Comparison of ENCODE assay signal across 2 cellular contexts in the genomic region with DNA sequence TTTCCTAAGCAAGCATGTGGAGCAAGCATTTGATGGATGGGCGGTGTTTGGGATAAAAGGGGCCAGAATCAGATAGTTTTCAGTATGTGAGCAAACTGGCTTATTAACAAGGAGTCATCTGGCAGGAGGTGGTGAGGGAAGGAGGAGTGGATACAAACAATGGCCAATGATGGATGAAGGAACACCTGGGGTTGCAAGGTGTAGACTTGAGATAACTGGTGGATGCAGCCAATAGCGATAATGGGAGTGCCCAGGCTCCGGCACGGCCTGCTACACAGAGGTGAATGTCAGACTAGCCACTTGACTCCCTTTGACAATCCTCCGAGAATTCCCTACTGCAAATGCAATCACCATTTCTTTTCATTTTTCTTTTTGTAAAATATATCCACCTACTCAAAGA.
TF ChIP-seq lines count a peak whose summit lies in the region.

No MANE protein-coding gene starts in this region.

TF ChIP-seq in SK-N-SH, 30 proteins besides CTCF, POLR2A, EP300 and RAD21 (continued from another document):
- TF ChIP-seq POLR2AphosphoS5 (IDR thresholded peaks at IDR 0.05; ENCODE audit: low read depth, low read length), result no peak
- TF ChIP-seq, protein P1, sequence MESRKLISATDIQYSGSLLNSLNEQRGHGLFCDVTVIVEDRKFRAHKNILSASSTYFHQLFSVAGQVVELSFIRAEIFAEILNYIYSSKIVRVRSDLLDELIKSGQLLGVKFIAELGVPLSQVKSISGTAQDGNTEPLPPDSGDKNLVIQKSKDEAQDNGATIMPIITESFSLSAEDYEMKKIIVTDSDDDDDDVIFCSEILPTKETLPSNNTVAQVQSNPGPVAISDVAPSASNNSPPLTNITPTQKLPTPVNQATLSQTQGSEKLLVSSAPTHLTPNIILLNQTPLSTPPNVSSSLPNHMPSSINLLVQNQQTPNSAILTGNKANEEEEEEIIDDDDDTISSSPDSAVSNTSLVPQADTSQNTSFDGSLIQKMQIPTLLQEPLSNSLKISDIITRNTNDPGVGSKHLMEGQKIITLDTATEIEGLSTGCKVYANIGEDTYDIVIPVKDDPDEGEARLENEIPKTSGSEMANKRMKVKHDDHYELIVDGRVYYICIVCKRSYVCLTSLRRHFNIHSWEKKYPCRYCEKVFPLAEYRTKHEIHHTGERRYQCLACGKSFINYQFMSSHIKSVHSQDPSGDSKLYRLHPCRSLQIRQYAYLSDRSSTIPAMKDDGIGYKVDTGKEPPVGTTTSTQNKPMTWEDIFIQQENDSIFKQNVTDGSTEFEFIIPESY (IDR thresholded peaks at IDR 0.05; ENCODE audit: borderline replicate concordance, low read depth), result no peak
- no peak; the same call in 1 of the 2 replicates for TF ChIP-seq TCF12 (IDR thresholded peaks at IDR 0.05)
- TF ChIP-seq, protein P2, sequence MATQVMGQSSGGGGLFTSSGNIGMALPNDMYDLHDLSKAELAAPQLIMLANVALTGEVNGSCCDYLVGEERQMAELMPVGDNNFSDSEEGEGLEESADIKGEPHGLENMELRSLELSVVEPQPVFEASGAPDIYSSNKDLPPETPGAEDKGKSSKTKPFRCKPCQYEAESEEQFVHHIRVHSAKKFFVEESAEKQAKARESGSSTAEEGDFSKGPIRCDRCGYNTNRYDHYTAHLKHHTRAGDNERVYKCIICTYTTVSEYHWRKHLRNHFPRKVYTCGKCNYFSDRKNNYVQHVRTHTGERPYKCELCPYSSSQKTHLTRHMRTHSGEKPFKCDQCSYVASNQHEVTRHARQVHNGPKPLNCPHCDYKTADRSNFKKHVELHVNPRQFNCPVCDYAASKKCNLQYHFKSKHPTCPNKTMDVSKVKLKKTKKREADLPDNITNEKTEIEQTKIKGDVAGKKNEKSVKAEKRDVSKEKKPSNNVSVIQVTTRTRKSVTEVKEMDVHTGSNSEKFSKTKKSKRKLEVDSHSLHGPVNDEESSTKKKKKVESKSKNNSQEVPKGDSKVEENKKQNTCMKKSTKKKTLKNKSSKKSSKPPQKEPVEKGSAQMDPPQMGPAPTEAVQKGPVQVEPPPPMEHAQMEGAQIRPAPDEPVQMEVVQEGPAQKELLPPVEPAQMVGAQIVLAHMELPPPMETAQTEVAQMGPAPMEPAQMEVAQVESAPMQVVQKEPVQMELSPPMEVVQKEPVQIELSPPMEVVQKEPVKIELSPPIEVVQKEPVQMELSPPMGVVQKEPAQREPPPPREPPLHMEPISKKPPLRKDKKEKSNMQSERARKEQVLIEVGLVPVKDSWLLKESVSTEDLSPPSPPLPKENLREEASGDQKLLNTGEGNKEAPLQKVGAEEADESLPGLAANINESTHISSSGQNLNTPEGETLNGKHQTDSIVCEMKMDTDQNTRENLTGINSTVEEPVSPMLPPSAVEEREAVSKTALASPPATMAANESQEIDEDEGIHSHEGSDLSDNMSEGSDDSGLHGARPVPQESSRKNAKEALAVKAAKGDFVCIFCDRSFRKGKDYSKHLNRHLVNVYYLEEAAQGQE (IDR thresholded peaks at IDR 0.05; ENCODE audit: low read depth, low read length), result no peak
- no peak for TF ChIP-seq SIN3A (IDR thresholded peaks at IDR 0.05; ENCODE audit: borderline replicate concordance, low read depth, low read length)
- no peak for TF ChIP-seq RFX5 (IDR thresholded peaks at IDR 0.05; ENCODE audit: low read length)
- TF ChIP-seq YY1 (IDR thresholded peaks at IDR 0.05; ENCODE audit: low read depth), result no peak
- no peak for TF ChIP-seq JUND (IDR thresholded peaks at IDR 0.05)

TF ChIP-seq in SK-N-SH treated with all-trans-retinoic acid at 6 μM for 48 hours, 23 proteins besides CTCF, POLR2A, EP300 and RAD21 (continued from another document):
- TF ChIP-seq GLIS3 (CRISPR knock-in tag; IDR thresholded peaks at IDR 0.05) (no peak), ZC3H10 (CRISPR knock-in tag; IDR thresholded peaks at IDR 0.05) (no peak), ZFP3 (CRISPR knock-in tag; IDR thresholded peaks at IDR 0.05) (no peak), RARB (CRISPR knock-in tag; IDR thresholded peaks at IDR 0.05) (no peak), TOX (CRISPR knock-in tag; IDR thresholded peaks at IDR 0.05; ENCODE audit: borderline replicate concordance) (no peak)
- TF ChIP-seq, protein P3, sequence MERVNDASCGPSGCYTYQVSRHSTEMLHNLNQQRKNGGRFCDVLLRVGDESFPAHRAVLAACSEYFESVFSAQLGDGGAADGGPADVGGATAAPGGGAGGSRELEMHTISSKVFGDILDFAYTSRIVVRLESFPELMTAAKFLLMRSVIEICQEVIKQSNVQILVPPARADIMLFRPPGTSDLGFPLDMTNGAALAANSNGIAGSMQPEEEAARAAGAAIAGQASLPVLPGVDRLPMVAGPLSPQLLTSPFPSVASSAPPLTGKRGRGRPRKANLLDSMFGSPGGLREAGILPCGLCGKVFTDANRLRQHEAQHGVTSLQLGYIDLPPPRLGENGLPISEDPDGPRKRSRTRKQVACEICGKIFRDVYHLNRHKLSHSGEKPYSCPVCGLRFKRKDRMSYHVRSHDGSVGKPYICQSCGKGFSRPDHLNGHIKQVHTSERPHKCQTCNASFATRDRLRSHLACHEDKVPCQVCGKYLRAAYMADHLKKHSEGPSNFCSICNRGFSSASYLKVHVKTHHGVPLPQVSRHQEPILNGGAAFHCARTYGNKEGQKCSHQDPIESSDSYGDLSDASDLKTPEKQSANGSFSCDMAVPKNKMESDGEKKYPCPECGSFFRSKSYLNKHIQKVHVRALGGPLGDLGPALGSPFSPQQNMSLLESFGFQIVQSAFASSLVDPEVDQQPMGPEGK (CRISPR knock-in tag; IDR thresholded peaks at IDR 0.05; ENCODE audit: borderline replicate concordance), result no peak
- TF ChIP-seq, protein P4, sequence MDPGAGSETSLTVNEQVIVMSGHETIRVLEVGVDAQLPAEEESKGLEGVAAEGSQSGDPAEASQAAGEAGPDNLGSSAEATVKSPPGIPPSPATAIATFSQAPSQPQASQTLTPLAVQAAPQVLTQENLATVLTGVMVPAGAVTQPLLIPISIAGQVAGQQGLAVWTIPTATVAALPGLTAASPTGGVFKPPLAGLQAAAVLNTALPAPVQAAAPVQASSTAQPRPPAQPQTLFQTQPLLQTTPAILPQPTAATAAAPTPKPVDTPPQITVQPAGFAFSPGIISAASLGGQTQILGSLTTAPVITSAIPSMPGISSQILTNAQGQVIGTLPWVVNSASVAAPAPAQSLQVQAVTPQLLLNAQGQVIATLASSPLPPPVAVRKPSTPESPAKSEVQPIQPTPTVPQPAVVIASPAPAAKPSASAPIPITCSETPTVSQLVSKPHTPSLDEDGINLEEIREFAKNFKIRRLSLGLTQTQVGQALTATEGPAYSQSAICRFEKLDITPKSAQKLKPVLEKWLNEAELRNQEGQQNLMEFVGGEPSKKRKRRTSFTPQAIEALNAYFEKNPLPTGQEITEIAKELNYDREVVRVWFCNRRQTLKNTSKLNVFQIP (CRISPR knock-in tag; IDR thresholded peaks at IDR 0.05; ENCODE audit: borderline replicate concordance, low read depth), result no peak
